In the genomic region with DNA sequence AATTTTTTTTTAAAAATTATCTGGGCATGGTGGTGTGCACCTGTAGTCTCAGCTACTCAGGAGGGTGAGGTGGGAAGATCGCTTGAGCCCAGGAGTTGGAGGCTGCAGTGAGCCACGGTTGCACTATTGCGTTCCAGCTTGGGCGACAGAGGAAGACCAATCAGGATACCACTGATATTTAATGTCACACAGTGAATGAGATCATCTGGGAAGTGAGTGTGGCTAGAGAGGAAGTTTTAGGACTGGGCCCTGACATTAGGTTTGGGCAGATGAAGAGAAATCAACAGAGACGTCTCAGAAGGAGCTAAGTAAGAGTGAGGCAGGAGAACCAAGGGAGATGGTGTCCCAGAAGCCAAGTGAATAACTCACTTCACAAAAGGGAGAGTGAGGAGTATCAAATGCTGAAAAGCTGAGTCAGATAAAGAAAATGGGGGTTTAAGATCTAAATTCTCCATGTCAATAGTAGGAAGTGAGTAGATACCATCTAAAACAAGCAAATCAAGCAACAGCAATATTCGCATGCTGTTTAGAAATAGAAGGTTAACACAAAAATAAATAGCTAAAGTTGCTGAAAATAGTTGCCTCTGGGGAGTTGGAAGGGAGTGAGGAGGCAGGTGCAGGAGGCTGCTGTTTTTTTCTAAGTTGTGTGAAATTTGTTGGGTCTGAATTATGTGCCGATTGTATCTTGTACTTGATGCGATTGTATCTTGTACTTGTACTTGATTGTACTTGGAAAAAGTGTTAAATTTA, we compare ENCODE assay signal across 36 cellular contexts. TPM values are rescaled to one million over a fixed set of nuclear protein-coding genes. Genes with fewer than 3 reads are reported as not detected.
DNase-seq lines count a peak whose midpoint lies in the region; ATAC-seq and TF ChIP-seq lines count a peak whose summit lies in the region.
"Had no signal": no experiment of that assay in that cellular context is flagged by ENCODE, and none has a peak within 500 bp of the region (broad histone marks: within the 10 kb centered on the region; RNA-seq: fewer than 3 reads in every experiment).

No MANE protein-coding gene starts in this region.

- no peak overlapping the region for H3K4me3 ChIP-seq in GM23338
- no peak overlapping the region for H3K4me3 ChIP-seq in parathyroid adenoma (ENCODE audit: low read depth, low read length)
- H3K4me3 ChIP-seq: cardiac muscle cell, esophagus squamous epithelium, GM23248, PC-9, stomach, tibial artery had no signal

- H2AFZ ChIP-seq in GM23338 (peak overlapping the region; percentile 47; the same call in 1 of the 2 replicates), parathyroid adenoma (peak overlapping the region; percentile 36)
- H2AFZ ChIP-seq: GM23248, PC-9 had no signal

- no peaks in the 10 kb centered on the region for H3K4me1 ChIP-seq in GM23338 (ENCODE audit: insufficient read depth)
- H3K4me1 ChIP-seq in parathyroid adenoma: peaks cover 4% of the 10 kb centered on the region
- H3K4me1 ChIP-seq: esophagus squamous epithelium, foreskin keratinocyte, stomach had no signal

- no peak for ATAC-seq in GM23338
- no peak for ATAC-seq in central memory CD8-positive, alpha-beta T cell (replicated peaks; ENCODE audit: extremely low read depth, poor library complexity, severe bottlenecking)
- ATAC-seq in GM21447 (IDR thresholded peaks at IDR 0.05; ENCODE audit: unreplicated experiment): no peak
- ATAC-seq: activated naive CD8-positive, alpha-beta T cell treated with anti-CD3 and anti-CD28 coated beads, Interleukin-2, amount 50 U/mL, for 24 hours; activated T-cell treated with anti-CD3 and anti-CD28 coated beads, Interleukin-2, amount 50 U/mL, for 4 hours; foreskin keratinocyte; sciatic nerve; SK-N-SH treated with all-trans-retinoic acid at 6 μM for 48 hours had no signal

- H3K9me3 ChIP-seq in parathyroid adenoma (ENCODE audit: control insufficient read depth, low read length): no peaks in the 10 kb centered on the region
- H3K9me3 ChIP-seq: esophagus squamous epithelium, stomach, tibial artery had no signal

- H3K4me2 ChIP-seq in GM23338 (no peak overlapping the region), parathyroid adenoma (ENCODE audit: low read length) (peak overlapping the region; percentile 0)
- H3K4me2 ChIP-seq: PC-9 had no signal

- no peaks in the 10 kb centered on the region for H4K20me1 ChIP-seq in GM23338 (replicated peaks; ENCODE audit: insufficient read depth)

- DNase-seq in CD1c-positive myeloid dendritic cell (ENCODE audit: extremely low spot score) (peak; percentile 77), GM23338 (ENCODE audit: low spot score) (no peak), putamen (ENCODE audit: low spot score) (no peak)
- no peak for DNase-seq in central memory CD8-positive, alpha-beta T cell (ENCODE audit: low spot score in 2 of 2)
- DNase-seq in activated naive CD8-positive, alpha-beta T cell treated with anti-CD3 and anti-CD28 coated beads for 36 hours: no peak
- DNase-seq: activated CD4-positive, alpha-beta T cell treated with anti-CD3 and anti-CD28 coated beads, Interleukin-2, amount 50 U/mL, for 1 hour; activated CD4-positive, CD25-positive, alpha-beta regulatory T cell; activated gamma-delta T cell; activated naive CD8-positive, alpha-beta T cell treated with anti-CD3 and anti-CD28 coated beads, Interleukin-2, amount 50 U/mL, for 24 hours; activated T-cell treated with anti-CD3 and anti-CD28 coated beads, Interleukin-2, amount 50 U/mL, for 4 hours; Calu3; CD4-positive, CD25-positive, alpha-beta regulatory T cell; cortex of kidney; DMS79; endodermal cell; esophagus squamous epithelium; foreskin keratinocyte; GDM1; GM23248; kidney glomerular epithelial cell; NCI-H1436; NCI-H2081; NCI-H526 treated with DMSO at 0.1 percent for 48 hours; NK-92 treated with Interleukin-12 subunit alpha and Interleukin-12 subunit beta, amount 100 ng/mL, for 24 hours; PC-9; posterior cingulate gyrus; stimulated activated CD8-positive, alpha-beta memory T cell treated with anti-CD3 and anti-CD28 coated beads, Interleukin-4, amount 100 ng/mL, for 48 hours; stomach; tibial artery had no signal

- H3K4me1 Mint-ChIP-seq in GM23338: peaks cover 2% of the 10 kb centered on the region; the same call in 2 of the 3 replicates
- no peaks in the 10 kb centered on the region for H3K4me1 Mint-ChIP-seq in central memory CD8-positive, alpha-beta T cell
- peaks cover 7% of the 10 kb centered on the region for H3K4me1 Mint-ChIP-seq in activated naive CD8-positive, alpha-beta T cell treated with anti-CD3 and anti-CD28 coated beads for 36 hours
- H3K4me1 Mint-ChIP-seq: endodermal cell had no signal

- H3K36me3 ChIP-seq in GM23338 (ENCODE audit: insufficient read depth) (no peaks in the 10 kb centered on the region), parathyroid adenoma (ENCODE audit: control insufficient read depth, insufficient read depth, low read length) (no peaks in the 10 kb centered on the region)
- H3K36me3 ChIP-seq: cardiac muscle cell, esophagus squamous epithelium, stomach, tibial artery had no signal

- peaks cover 12% of the 10 kb centered on the region; the same call in 1 of the 2 replicates for H3K27me3 ChIP-seq in GM23338 (ENCODE audit: insufficient read depth)
- H3K27me3 ChIP-seq in parathyroid adenoma (ENCODE audit: control insufficient read depth, insufficient read depth, low read length): no peaks in the 10 kb centered on the region
- H3K27me3 ChIP-seq: cardiac muscle cell, esophagus squamous epithelium, stomach had no signal

- no peak overlapping the region for H3K9ac ChIP-seq in parathyroid adenoma
- H3K9ac ChIP-seq: GM23248 had no signal

- no peaks in the 10 kb centered on the region; the same call in 2 of the 3 replicates for H3K9me3 Mint-ChIP-seq in GM23338
- H3K9me3 Mint-ChIP-seq in central memory CD8-positive, alpha-beta T cell: no peaks in the 10 kb centered on the region
- no peaks in the 10 kb centered on the region for H3K9me3 Mint-ChIP-seq in activated naive CD8-positive, alpha-beta T cell treated with anti-CD3 and anti-CD28 coated beads for 36 hours
- H3K9me3 Mint-ChIP-seq: activated naive CD8-positive, alpha-beta T cell treated with anti-CD3 and anti-CD28 coated beads, Interleukin-2, amount 50 U/mL, for 24 hours; activated T-cell treated with anti-CD3 and anti-CD28 coated beads, Interleukin-2, amount 50 U/mL, for 4 hours; endodermal cell; memory B cell; T-helper 1 cell treated with Interleukin-12 subunit alpha and Interleukin-12 subunit beta and Interleukin-4 antibody, amounts not matched to agents 30 μg/mL and 1 μg/mL, for 36 hours had no signal

- peaks cover 12% of the 10 kb centered on the region for H3K27me3 Mint-ChIP-seq in GM23338 (ENCODE audit: insufficient read depth, low read depth, poor library complexity)
- H3K27me3 Mint-ChIP-seq in central memory CD8-positive, alpha-beta T cell: peaks cover 3% of the 10 kb centered on the region
- H3K27me3 Mint-ChIP-seq in activated naive CD8-positive, alpha-beta T cell treated with anti-CD3 and anti-CD28 coated beads for 36 hours: peaks cover 5% of the 10 kb centered on the region

- H3F3A ChIP-seq in GM23338 (replicated peaks; ENCODE audit: low read depth): no peaks in the 10 kb centered on the region

- no peaks in the 10 kb centered on the region for H3K79me2 ChIP-seq in GM23338 (replicated peaks; ENCODE audit: insufficient read depth)
- no peaks in the 10 kb centered on the region for H3K79me2 ChIP-seq in parathyroid adenoma

- H3K9me2 ChIP-seq in GM23338 (ENCODE audit: insufficient read depth): 0 out of 2 replicates have a peak, but pooled peaks cover 4% of the 10 kb centered on the region

- no peak overlapping the region for H3K27ac Mint-ChIP-seq in GM23338
- peak overlapping the region; percentile 13 for H3K27ac Mint-ChIP-seq in central memory CD8-positive, alpha-beta T cell (ENCODE audit: low read depth)
- H3K27ac Mint-ChIP-seq in activated naive CD8-positive, alpha-beta T cell treated with anti-CD3 and anti-CD28 coated beads for 36 hours: no peak overlapping the region
- H3K27ac Mint-ChIP-seq: activated naive CD8-positive, alpha-beta T cell treated with anti-CD3 and anti-CD28 coated beads, Interleukin-2, amount 50 U/mL, for 24 hours; endodermal cell; memory B cell; T-helper 1 cell treated with Interleukin-12 subunit alpha and Interleukin-12 subunit beta and Interleukin-4 antibody, amounts not matched to agents 30 μg/mL and 1 μg/mL, for 36 hours had no signal

- no peak overlapping the region for H3K27ac ChIP-seq in GM23338 (ENCODE audit: low read depth)
- peak overlapping the region; percentile 2 for H3K27ac ChIP-seq in parathyroid adenoma
- H3K27ac ChIP-seq: cardiac muscle cell, esophagus squamous epithelium, foreskin keratinocyte, GM23248, PC-9, stomach, tibial artery had no signal

- TF ChIP-seq CTCF in GM23338 (conservative IDR thresholded peaks at IDR 0.05; ENCODE audit: low read depth in 2 of 2) (no peak), parathyroid adenoma (IDR thresholded peaks at IDR 0.05) (no peak)

- no peaks in the 10 kb centered on the region; the same call in 2 of the 3 replicates for H3K36me3 Mint-ChIP-seq in GM23338 (ENCODE audit: low read depth)
- peaks cover 3% of the 10 kb centered on the region for H3K36me3 Mint-ChIP-seq in central memory CD8-positive, alpha-beta T cell (ENCODE audit: insufficient read depth)
- no peaks in the 10 kb centered on the region for H3K36me3 Mint-ChIP-seq in activated naive CD8-positive, alpha-beta T cell treated with anti-CD3 and anti-CD28 coated beads for 36 hours
- H3K36me3 Mint-ChIP-seq: memory B cell had no signal

- H3K4me3 Mint-ChIP-seq in GM23338: no peak overlapping the region
- no peak overlapping the region for H3K4me3 Mint-ChIP-seq in central memory CD8-positive, alpha-beta T cell
- H3K4me3 Mint-ChIP-seq in activated naive CD8-positive, alpha-beta T cell treated with anti-CD3 and anti-CD28 coated beads for 36 hours: no peak overlapping the region
- H3K4me3 Mint-ChIP-seq: activated naive CD8-positive, alpha-beta T cell treated with anti-CD3 and anti-CD28 coated beads, Interleukin-2, amount 50 U/mL, for 24 hours; activated T-cell treated with anti-CD3 and anti-CD28 coated beads, Interleukin-2, amount 50 U/mL, for 4 hours; CD4-positive, CD25-positive, alpha-beta regulatory T cell; endodermal cell; memory B cell; T-helper 1 cell treated with Interleukin-12 subunit alpha and Interleukin-12 subunit beta and Interleukin-4 antibody, amounts not matched to agents 30 μg/mL and 1 μg/mL, for 36 hours had no signal

RNA-seq across cellular contexts. Expression of gene PILRA, which starts 11.5 kb away (rescaled TPM):
- 0.38 and 2.6 TPM in 2 replicates for total RNA-seq in GM23338 (2014; rRNA removed; shearing (Covaris generic))
- polyA plus RNA-seq in GM23338 (2016; fragmentation: Nextera tagmentation; extraction: Ambion mirVana): 5.3 and 5.9 TPM in 2 replicates
- under 1 TPM; 0.68 TPM for total RNA-seq in activated naive CD8-positive, alpha-beta T cell treated with anti-CD3 and anti-CD28 coated beads for 36 hours
- total RNA-seq: GM23248 had no signal

RNA-seq across cellular contexts. Expression of gene PILRB, which starts 26.9 kb away (rescaled TPM):
- total RNA-seq in GM23338 (2014; rRNA removed; shearing (Covaris generic)): 21.6 and 43.0 TPM in 2 replicates
- 25.3 and 25.5 TPM in 2 replicates for polyA plus RNA-seq in GM23338 (2016; fragmentation: Nextera tagmentation; extraction: Ambion mirVana)
- total RNA-seq in activated naive CD8-positive, alpha-beta T cell treated with anti-CD3 and anti-CD28 coated beads for 36 hours: 10 to 100 TPM; 24.5 to 28.3 TPM

RNA-seq across cellular contexts. Expression of gene ZCWPW1, which starts 43.7 kb away (rescaled TPM):
- 0.59 and 1.0 TPM in 2 replicates for total RNA-seq in GM23338 (2014; rRNA removed; shearing (Covaris generic))
- 2.7 and 4.3 TPM in 2 replicates for polyA plus RNA-seq in GM23338 (2016; fragmentation: Nextera tagmentation; extraction: Ambion mirVana)
- total RNA-seq in activated naive CD8-positive, alpha-beta T cell treated with anti-CD3 and anti-CD28 coated beads for 36 hours: 1 to 10 TPM; 2.9 to 3.0 TPM

RNA-seq across cellular contexts. Expression of gene MEPCE, which starts 44.8 kb away (rescaled TPM):
- total RNA-seq in GM23338 (2014; rRNA removed; shearing (Covaris generic)): 21.7 and 32.6 TPM in 2 replicates
- 10.0 and 11.4 TPM in 2 replicates for polyA plus RNA-seq in GM23338 (2016; fragmentation: Nextera tagmentation; extraction: Ambion mirVana)
- total RNA-seq in activated naive CD8-positive, alpha-beta T cell treated with anti-CD3 and anti-CD28 coated beads for 36 hours: 10 to 100 TPM; 60.1 to 65.4 TPM

RNA-seq across cellular contexts. Expression of gene PPP1R35, which starts 51.5 kb away (rescaled TPM):
- total RNA-seq in GM23338 (2014; rRNA removed; shearing (Covaris generic)): 47.8 and 58.9 TPM in 2 replicates
- polyA plus RNA-seq in GM23338 (2016; fragmentation: Nextera tagmentation; extraction: Ambion mirVana): 89.3 and 106 TPM in 2 replicates
- total RNA-seq in activated naive CD8-positive, alpha-beta T cell treated with anti-CD3 and anti-CD28 coated beads for 36 hours: 10 to 100 TPM; 45.7 to 46.4 TPM
